Comparison of ENCODE assay signal across 8 cellular contexts in the genomic region with DNA sequence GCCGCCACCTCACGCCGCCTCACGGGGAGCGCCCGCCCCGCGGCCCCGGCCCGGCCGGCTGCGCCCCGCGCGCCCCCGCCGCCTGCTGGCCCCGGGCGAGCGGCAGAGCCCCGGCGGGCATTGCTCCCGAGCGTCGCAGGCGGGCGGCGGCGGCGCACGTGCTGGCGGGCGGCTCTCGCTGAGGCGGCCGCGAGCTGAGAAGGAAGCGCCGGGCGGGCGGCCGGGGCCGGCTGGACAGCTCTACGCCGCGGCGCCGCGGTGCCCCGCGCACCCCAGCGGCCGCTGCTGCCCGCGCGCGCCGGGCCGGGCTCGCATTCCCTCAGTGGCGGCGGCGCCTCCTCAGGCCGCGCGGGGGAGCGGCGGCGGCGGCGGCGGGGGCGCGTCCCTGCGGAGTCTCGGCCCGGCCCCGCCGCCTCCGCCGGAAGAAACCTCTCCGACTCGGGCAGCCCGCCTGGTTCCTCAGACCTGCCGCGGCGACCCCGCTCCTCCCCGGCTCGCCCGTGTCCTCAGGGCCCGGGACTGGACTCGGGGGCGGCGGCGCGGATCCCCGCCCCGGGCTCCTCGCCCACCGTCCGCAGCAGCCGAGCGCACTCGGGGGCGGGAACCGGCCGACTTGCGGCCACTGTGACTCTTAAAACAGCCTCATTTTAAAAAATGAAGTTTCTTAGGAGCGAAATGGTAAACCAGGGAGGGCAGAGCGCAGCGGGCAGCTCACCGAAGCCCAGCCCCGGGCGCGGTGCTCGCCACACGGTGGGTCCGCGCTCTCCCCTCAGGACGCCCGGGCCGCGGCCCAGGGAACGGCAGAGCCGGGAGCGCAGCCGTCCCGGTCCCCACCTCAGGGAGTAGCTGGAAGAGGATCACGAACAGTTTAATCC. TPM values are rescaled to one million over a fixed set of nuclear protein-coding genes. Genes with fewer than 3 reads are reported as not detected.
DNase-seq lines count a peak whose midpoint lies in the region; ATAC-seq and TF ChIP-seq lines count a peak whose summit lies in the region.

A gene (minus strand): TSS at position 287 of the 875 bp plus-strand sequence. CDS start 116,500 bp downstream, outside the sequence.

- H2BK120ac ChIP-seq in mesenchymal stem cell (ENCODE audit: low read depth, low read length) = peak within 1 kb of the TSS; percentile 54

- no peaks in the 10 kb centered on the region for H3K27me3 ChIP-seq in effector memory CD4-positive, alpha-beta T cell (replicated peaks; ENCODE audit: control insufficient read depth, insufficient read depth, low read length, poor library complexity, severe bottlenecking)
- no peaks in the 10 kb centered on the region for H3K27me3 ChIP-seq in mesenchymal stem cell (ENCODE audit: control insufficient read depth in 1 of 2, insufficient read depth in 1 of 2, low read length in 2 of 2)

- DNase-seq in GM10248 (ENCODE audit: extremely low spot score) = peak; percentile 76
- DNase-seq in NCI-H510A treated with DMSO at 0.1 percent for 48 hours (lab: John Stamatoyannopoulos, UW) = peak; percentile 40
- peak; percentile 64 for DNase-seq in activated CD8-positive, alpha-beta T cell treated with anti-CD3 and anti-CD28 coated beads for 36 hours
- DNase-seq in effector memory CD4-positive, alpha-beta T cell = peak; percentile 15 to 38 (median 24)
- DNase-seq in mesenchymal stem cell = peak; percentile 68
- peak; percentile 43 for DNase-seq in stimulated activated CD8-positive, alpha-beta memory T cell treated with anti-CD3 and anti-CD28 coated beads, Interleukin-4, amount 100 ng/mL, for 24 hours (ENCODE audit: low read depth)
- no peak for DNase-seq in DMS153 (lab: John Stamatoyannopoulos, UW)

- no peak within 1 kb of the TSS for H2AK5ac ChIP-seq in mesenchymal stem cell (ENCODE audit: low read length, severe bottlenecking)

- H3K4me1 Mint-ChIP-seq in activated CD8-positive, alpha-beta T cell treated with anti-CD3 and anti-CD28 coated beads for 36 hours (ENCODE audit: low read depth) = peaks cover 30% of the 10 kb centered on the region

- ATAC-seq in HG02642 (IDR thresholded peaks at IDR 0.05; ENCODE audit: poor library complexity, unreplicated experiment) = peak; percentile 73
- ATAC-seq in activated CD8-positive, alpha-beta T cell treated with anti-CD3 and anti-CD28 coated beads for 36 hours = peak; percentile 82

- peak within 1 kb of the TSS; percentile 80 for H2AFZ ChIP-seq in mesenchymal stem cell (ENCODE audit: low read depth, low read length)

- peak within 1 kb of the TSS; percentile 76 for H3K4me3 Mint-ChIP-seq in activated CD8-positive, alpha-beta T cell treated with anti-CD3 and anti-CD28 coated beads for 36 hours

- POLR2A ChIA-PET in GM10248 (lab: Yijun Ruan, JAX) = no interaction called here
- POLR2A ChIA-PET in activated CD8-positive, alpha-beta T cell treated with anti-CD3 and anti-CD28 coated beads for 36 hours (lab: Charles Lee) = interaction anchor here (0.6 to 4.3 kb wide), 16 partner anchors 10 to 211 kb away, joined by 3 to 23 read pairs (median 3); a partner anchor contains a TSS

- H3K36me3 Mint-ChIP-seq in activated CD8-positive, alpha-beta T cell treated with anti-CD3 and anti-CD28 coated beads for 36 hours (ENCODE audit: low read depth) = peaks cover 7% of the 10 kb centered on the region

- H3K23ac ChIP-seq in mesenchymal stem cell (ENCODE audit: low read length in 2 of 2) = peak within 1 kb of the TSS in 1 of 2 experiments; percentile 91

- peak within 1 kb of the TSS; percentile 71 for H3K4me3 ChIP-seq in effector memory CD4-positive, alpha-beta T cell (ENCODE audit: insufficient read depth, low read depth, low read length, poor library complexity, severe bottlenecking)
- peak within 1 kb of the TSS; percentile 72 to 81 for H3K4me3 ChIP-seq in mesenchymal stem cell (ENCODE audit: insufficient read depth in 1 of 2, low read depth in 1 of 2, low read length in 2 of 2)

- H3K9me3 Mint-ChIP-seq in activated CD8-positive, alpha-beta T cell treated with anti-CD3 and anti-CD28 coated beads for 36 hours = no peaks in the 10 kb centered on the region

- intact Hi-C loops in activated CD8-positive, alpha-beta T cell treated with anti-CD3 and anti-CD28 coated beads for 36 hours (cut with micrococcal nuclease) = loop anchor here (5.0 to 10.0 kb wide), 2 partner anchors 104 to 176 kb away; a partner anchor contains a TSS

- H3K27ac Mint-ChIP-seq in activated CD8-positive, alpha-beta T cell treated with anti-CD3 and anti-CD28 coated beads for 36 hours = peak within 1 kb of the TSS; percentile 87

- no peaks in the 10 kb centered on the region for H3K9me3 ChIP-seq in effector memory CD4-positive, alpha-beta T cell (ENCODE audit: control insufficient read depth, low read length)
- no peaks in the 10 kb centered on the region for H3K9me3 ChIP-seq in mesenchymal stem cell (ENCODE audit: control insufficient read depth, low read length)

- no peaks in the 10 kb centered on the region for H3K36me3 ChIP-seq in effector memory CD4-positive, alpha-beta T cell (ENCODE audit: control insufficient read depth, insufficient read depth, low read length)
- H3K36me3 ChIP-seq in mesenchymal stem cell (ENCODE audit: control insufficient read depth in 1 of 2, insufficient read depth in 2 of 2, low read depth in 1 of 2, low read length in 2 of 2) = peaks cover 7 to 9% of the 10 kb centered on the region in 2 experiments

- H2BK5ac ChIP-seq in mesenchymal stem cell (ENCODE audit: low read depth, low read length, poor library complexity, severe bottlenecking) = peak within 1 kb of the TSS; percentile 51

- peak within 1 kb of the TSS; percentile 87 for H3K9ac ChIP-seq in mesenchymal stem cell (ENCODE audit: low read length)

- H3K4me2 ChIP-seq in mesenchymal stem cell (ENCODE audit: low read length, poor library complexity, severe bottlenecking) = peak within 1 kb of the TSS; percentile 91

- peaks cover 14% of the 10 kb centered on the region for H3K4me1 ChIP-seq in effector memory CD4-positive, alpha-beta T cell (ENCODE audit: control insufficient read depth, insufficient read depth, low read length, poor library complexity, severe bottlenecking)
- H3K4me1 ChIP-seq in mesenchymal stem cell (ENCODE audit: control insufficient read depth, insufficient read depth, low read depth, low read length) = peaks cover 14% of the 10 kb centered on the region

- H4K8ac ChIP-seq in mesenchymal stem cell (ENCODE audit: low read length) = peak within 1 kb of the TSS; percentile 55

- 1% methylated on average over 47 of the region's 130 CpGs for WGBS in mesenchymal stem cell

- H3K4ac ChIP-seq in mesenchymal stem cell (ENCODE audit: low read depth in 1 of 2, low read length in 2 of 2) = peak within 1 kb of the TSS in 1 of 2 experiments; percentile 60

- peak; percentile 50 for TF ChIP-seq CTCF in GM10248 (IDR thresholded peaks at IDR 0.05; ENCODE audit: control extremely low read depth, extremely low read depth, low read depth, missing control alignments)
- no peak for TF ChIP-seq CTCF in activated CD8-positive, alpha-beta T cell treated with anti-CD3 and anti-CD28 coated beads for 36 hours (IDR thresholded peaks at IDR 0.05)

- H3K27ac ChIP-seq in effector memory CD4-positive, alpha-beta T cell (ENCODE audit: insufficient read depth, low read length, poor library complexity, severe bottlenecking) = peak within 1 kb of the TSS; percentile 57
- H3K27ac ChIP-seq in mesenchymal stem cell (ENCODE audit: low read length, poor library complexity, severe bottlenecking) = no peak within 1 kb of the TSS

- CTCF ChIA-PET in GM10248 (lab: Yijun Ruan, JAX) = interaction anchor here (0.6 to 1.6 kb wide), 4 partner anchors 9 to 87 kb away, joined by 3 to 4 read pairs (median 3); no protein-coding TSS in a partner anchor
- CTCF ChIA-PET in activated CD8-positive, alpha-beta T cell treated with anti-CD3 and anti-CD28 coated beads for 36 hours (lab: Charles Lee) = interaction anchor here (1.4 to 4.3 kb wide), 5 partner anchors 24 to 107 kb away, joined by 3 to 18 read pairs (median 5); no protein-coding TSS in a partner anchor

- H3K79me1 ChIP-seq in mesenchymal stem cell (replicated peaks; ENCODE audit: low read length, poor library complexity, severe bottlenecking) = peaks cover 19% of the 10 kb centered on the region

- peak within 1 kb of the TSS; percentile 90 for H2BK15ac ChIP-seq in mesenchymal stem cell (ENCODE audit: low read depth, poor library complexity, severe bottlenecking)

- H3K27me3 Mint-ChIP-seq in activated CD8-positive, alpha-beta T cell treated with anti-CD3 and anti-CD28 coated beads for 36 hours = no peaks in the 10 kb centered on the region

- peak within 1 kb of the TSS; percentile 9 for H4K91ac ChIP-seq in mesenchymal stem cell (ENCODE audit: low read length)

- peak within 1 kb of the TSS in 1 of 2 experiments; percentile 89 for H3K14ac ChIP-seq in mesenchymal stem cell (ENCODE audit: low read length in 2 of 2)

- peak within 1 kb of the TSS in 1 of 2 experiments; percentile 90 for H2BK12ac ChIP-seq in mesenchymal stem cell (ENCODE audit: low read length in 2 of 2)

- peak within 1 kb of the TSS; percentile 75 to 77 for H3K18ac ChIP-seq in mesenchymal stem cell (ENCODE audit: low read depth in 1 of 2, low read length in 2 of 2)

RNA-seq across cellular contexts. Expression of the gene that starts here (rescaled TPM):
- total RNA-seq in activated CD8-positive, alpha-beta T cell treated with anti-CD3 and anti-CD28 coated beads for 36 hours = 10 to 100 TPM; 15.3 to 17.9 TPM
- polyA plus RNA-seq in mesenchymal stem cell (2013, experiment 1 of 2) = 4.4 TPM
- polyA plus RNA-seq in mesenchymal stem cell (2013, experiment 2 of 2) = 4.2 TPM
